Comparison of ENCODE assay signal across 4 cellular contexts in genomic region chr1:75575837-75576236, GRCh38. TPM values are rescaled to one million over a fixed set of nuclear protein-coding genes. Genes with fewer than 3 reads are reported as not detected.
"Had no signal": no experiment of that assay in that cellular context is flagged by ENCODE, and none has a peak within 500 bp of the region (broad histone marks: within the 10 kb centered on the region; RNA-seq: fewer than 3 reads in every experiment).

No MANE protein-coding gene starts in this region.

- DNase-seq: GDM1, GF-D8 had no signal

- ATAC-seq: GM12878 had no signal

- H3K4me3 ChIP-seq: GM12878 had no signal

RNA-seq across cellular contexts. Expression of gene SLC44A5, which starts 35.1 kb away (rescaled TPM):
- total RNA-seq: G401 had no signal
